ENCODE assay signal across 1 cellular context in genomic region chr20:35734374-35734773, GRCh38.
TF ChIP-seq lines count a peak whose summit lies in the region.

No MANE protein-coding gene starts in this region.

TF ChIP-seq in GM12878, 131 proteins besides CTCF, POLR2A, EP300 and RAD21:
- TF ChIP-seq PML (IDR thresholded peaks at IDR 0.05; ENCODE audit: low read length) = 0 out of 2 replicates have a peak, but pooled peaks have one; percentile 8
- no peak for TF ChIP-seq RELA (IDR thresholded peaks at IDR 0.05; ENCODE audit: borderline replicate concordance, partially characterized antibody)
